Comparison of ENCODE assay signal across 18 cellular contexts in the genomic region with DNA sequence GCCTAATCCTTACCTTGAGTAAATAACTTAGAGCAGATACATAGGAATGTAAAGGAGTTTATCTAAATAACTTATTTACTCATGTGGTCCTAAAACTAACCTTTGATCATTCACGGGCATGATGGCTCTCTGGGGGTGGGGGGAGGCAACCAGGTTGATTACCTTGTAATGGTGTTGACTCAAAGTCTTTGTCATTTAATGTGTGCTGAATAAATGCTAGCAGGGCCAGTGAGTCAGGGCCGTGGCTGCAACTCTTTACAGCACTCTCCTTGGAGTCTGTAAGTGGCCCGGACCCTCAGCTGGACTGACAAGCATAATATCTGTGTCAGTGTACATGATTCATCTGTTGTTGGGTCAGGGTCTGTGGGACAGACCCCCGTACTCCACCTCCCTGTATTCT.
"Had no signal": no experiment of that assay in that cellular context is flagged by ENCODE, and none has a peak within 500 bp of the region (broad histone marks: within the 10 kb centered on the region; RNA-seq: fewer than 3 reads in every experiment).

No MANE protein-coding gene starts in this region.

- H3K9me3 ChIP-seq: thoracic aorta, vagina had no signal

- H3K27me3 ChIP-seq: vagina had no signal

- H3K4me1 ChIP-seq: spleen, vagina had no signal

- H3K4me3 ChIP-seq: lung, spleen, thoracic aorta, vagina had no signal

- DNase-seq: activated CD4-positive, alpha-beta memory T cell treated with anti-CD3 and anti-CD28 coated beads for 36 hours; activated CD4-positive, alpha-beta T cell treated with anti-CD3 and anti-CD28 coated beads for 48 hours; activated CD4-positive, CD25-positive, alpha-beta regulatory T cell; activated effector memory CD4-positive, alpha-beta T cell treated with Interleukin-2 at 50 U/mL for 16 hours; activated naive CD4-positive, alpha-beta T cell treated with anti-CD3 and anti-CD28 coated beads, Interleukin-2, amount 10 ng/mL, durations not matched to agents 7 days and 5 days; activated T-cell treated with anti-CD3 and anti-CD28 coated beads, Interleukin-2, amount 50 U/mL, for 48 hours; foreskin fibroblast; kidney; naive thymus-derived CD8-positive, alpha-beta T cell; retina; spleen; stimulated activated CD4-positive, alpha-beta T cell treated with anti-CD3 and anti-CD28 coated beads, Interleukin-4, amount 100 ng/mL, for 1 hour; stimulated activated naive CD4-positive, alpha-beta T cell treated with Interleukin-2 at 50 U/mL for 16 hours; T1000 had no signal

- H3K27ac ChIP-seq: spleen, thoracic aorta, vagina had no signal

- ATAC-seq: left lobe of liver; naive thymus-derived CD8-positive, alpha-beta T cell had no signal

- H3K36me3 ChIP-seq: spleen, thoracic aorta, vagina had no signal
